ENCODE assay signal across 11 cellular contexts in genomic region chr12:52395761-52396434, GRCh38. TPM values are rescaled to one million over a fixed set of nuclear protein-coding genes. Genes with fewer than 3 reads are reported as not detected.
A peak's percentile ranks its signal among the peaks of the same experiment; 100 is the strongest.
DNase-seq lines count a peak whose midpoint lies in the region; ATAC-seq lines count a peak whose summit lies in the region.
"Had no signal": no experiment of that assay in that cellular context is flagged by ENCODE, and none has a peak within 500 bp of the region (broad histone marks: within the 10 kb centered on the region; RNA-seq: fewer than 3 reads in every experiment).

No MANE protein-coding gene starts in this region.

- in situ Hi-C loops in KBM-7 (cut with MboI; ENCODE audit: low pct_unique_long_range_greater_than_20kb, low sequenced_read_pairs) = loop anchor here (25.0 kb wide), 1 partner anchor 591 kb away; no protein-coding TSS in a partner anchor

- intact Hi-C loops in naive thymus-derived CD4-positive, alpha-beta T cell (cut with micrococcal nuclease) = no loop called here

- peaks cover 17% of the 10 kb centered on the region for H3K4me1 ChIP-seq in adipocyte (ENCODE audit: control insufficient read depth, insufficient read depth, low read length)
- no peaks in the 10 kb centered on the region for H3K4me1 ChIP-seq in naive thymus-derived CD4-positive, alpha-beta T cell (ENCODE audit: control insufficient read depth in 2 of 2, insufficient read depth in 2 of 2, low read length in 2 of 2)

- H3K27me3 Mint-ChIP-seq in naive thymus-derived CD4-positive, alpha-beta T cell = peaks cover 0 to 12% (median 5%) of the 10 kb centered on the region in 5 donors

- peaks cover 72% of the 10 kb centered on the region for H3K27me3 ChIP-seq in adipocyte (replicated peaks; ENCODE audit: control insufficient read depth, insufficient read depth, low read length)
- H3K27me3 ChIP-seq in naive thymus-derived CD4-positive, alpha-beta T cell (ENCODE audit: control insufficient read depth in 2 of 2, insufficient read depth in 2 of 2, low read length in 2 of 2) = no peaks in the 10 kb centered on the region

- POLR2A ChIA-PET in naive thymus-derived CD4-positive, alpha-beta T cell (lab: Charles Lee) = no interaction called here

- peaks cover 0 to 3% (median 0%) of the 10 kb centered on the region in 11 donors for H3K9me3 Mint-ChIP-seq in naive thymus-derived CD4-positive, alpha-beta T cell
- H3K9me3 Mint-ChIP-seq: naive B cell had no signal

- H3K4me1 Mint-ChIP-seq in naive thymus-derived CD4-positive, alpha-beta T cell = peaks cover 0 to 2% (median 0%) of the 10 kb centered on the region in 7 donors
- H3K4me1 Mint-ChIP-seq: naive B cell had no signal

- H3K36me3 ChIP-seq in adipocyte (ENCODE audit: control insufficient read depth, insufficient read depth, low read length, severe bottlenecking) = no peaks in the 10 kb centered on the region
- H3K36me3 ChIP-seq in naive thymus-derived CD4-positive, alpha-beta T cell (ENCODE audit: control insufficient read depth in 2 of 3, insufficient read depth in 3 of 3, low read length in 3 of 3) = no peaks in the 10 kb centered on the region

- H3K27ac ChIP-seq in naive thymus-derived CD4-positive, alpha-beta T cell (ENCODE audit: low read depth, low read length) = no peak overlapping the region

- no peak overlapping the region for H3K4me3 Mint-ChIP-seq in naive thymus-derived CD4-positive, alpha-beta T cell
- H3K4me3 Mint-ChIP-seq: naive B cell had no signal

- DNase-seq in ELF-1 (ENCODE audit: low read depth, low spot score) (peak; percentile 92), KBM-7 (peak; percentile 3), adipocyte (ENCODE audit: low read depth) (peak; percentile 58), KG1 (lab: John Stamatoyannopoulos, UW) (no peak)
- DNase-seq in naive thymus-derived CD4-positive, alpha-beta T cell = peak in 1 of 9 donors; percentile 19
- DNase-seq: naive B cell, SHP77 treated with DMSO at 0.1 percent for 48 hours had no signal

- no peaks in the 10 kb centered on the region for H3K9me3 ChIP-seq in adipocyte (ENCODE audit: control insufficient read depth, low read length)
- no peaks in the 10 kb centered on the region for H3K9me3 ChIP-seq in naive thymus-derived CD4-positive, alpha-beta T cell (ENCODE audit: control insufficient read depth in 2 of 3, low read length in 3 of 3)

- no peaks in the 10 kb centered on the region for H3K36me3 Mint-ChIP-seq in naive thymus-derived CD4-positive, alpha-beta T cell
- H3K36me3 Mint-ChIP-seq: naive B cell had no signal

- peak; percentile 53 for ATAC-seq in naive thymus-derived CD4-positive, alpha-beta T cell
- no peak for ATAC-seq in GM19463 (IDR thresholded peaks at IDR 0.05; ENCODE audit: unreplicated experiment)
- ATAC-seq in GM21619 (IDR thresholded peaks at IDR 0.05; ENCODE audit: unreplicated experiment) = no peak
- no peak for ATAC-seq in HG03342 (IDR thresholded peaks at IDR 0.05; ENCODE audit: unreplicated experiment)

- H3K4me3 ChIP-seq in adipocyte (ENCODE audit: low read length) = no peak overlapping the region
- H3K4me3 ChIP-seq in naive thymus-derived CD4-positive, alpha-beta T cell (ENCODE audit: low read length) = no peak overlapping the region

- CTCF ChIA-PET in naive thymus-derived CD4-positive, alpha-beta T cell (lab: Charles Lee) = interaction anchor here (0.6 to 1.7 kb wide), 3 partner anchors 22 to 482 kb away, joined by 3 to 7 read pairs (median 6); no protein-coding TSS in a partner anchor

- no peak overlapping the region for H3K27ac Mint-ChIP-seq in naive thymus-derived CD4-positive, alpha-beta T cell
- H3K27ac Mint-ChIP-seq: naive B cell had no signal

- H3K9ac ChIP-seq in adipocyte (ENCODE audit: low read length) = no peak overlapping the region

RNA-seq across cellular contexts. Expression of gene KRT82, which starts 10.2 kb away (rescaled TPM):
- not detected for total RNA-seq in naive thymus-derived CD4-positive, alpha-beta T cell
- not detected for polyA plus RNA-seq in naive thymus-derived CD4-positive, alpha-beta T cell
- total RNA-seq: astrocyte had no signal

RNA-seq across cellular contexts. Expression of gene KRT84, which starts 10.4 kb away (rescaled TPM):
- not detected for total RNA-seq in naive thymus-derived CD4-positive, alpha-beta T cell
- polyA plus RNA-seq in naive thymus-derived CD4-positive, alpha-beta T cell = not detected
- total RNA-seq: astrocyte had no signal

RNA-seq across cellular contexts. Expression of gene KRT85, which starts 28.6 kb away (rescaled TPM):
- not detected for total RNA-seq in naive thymus-derived CD4-positive, alpha-beta T cell
- not detected for polyA plus RNA-seq in naive thymus-derived CD4-positive, alpha-beta T cell
- total RNA-seq: astrocyte had no signal

RNA-seq across cellular contexts. Expression of gene KRT75, which starts 38.3 kb away (rescaled TPM):
- total RNA-seq in naive thymus-derived CD4-positive, alpha-beta T cell = not detected
- not detected for polyA plus RNA-seq in naive thymus-derived CD4-positive, alpha-beta T cell
- total RNA-seq: astrocyte had no signal

RNA-seq across cellular contexts. Expression of gene KRT6B, which starts 56.0 kb away (rescaled TPM):
- not detected for total RNA-seq in naive thymus-derived CD4-positive, alpha-beta T cell
- not detected for polyA plus RNA-seq in naive thymus-derived CD4-positive, alpha-beta T cell
- total RNA-seq: astrocyte had no signal
